Comparison of ENCODE assay signal across 20 cellular contexts in genomic region chr12:22246438-22246837, GRCh38.
"Had no signal": no experiment of that assay in that cellular context is flagged by ENCODE, and none has a peak within 500 bp of the region (broad histone marks: within the 10 kb centered on the region; RNA-seq: fewer than 3 reads in every experiment).

No MANE protein-coding gene starts in this region.

- DNase-seq: dermis blood vessel endothelial cell; effector memory CD8-positive, alpha-beta T cell; midbrain; naive thymus-derived CD8-positive, alpha-beta T cell; nucleus accumbens; psoas muscle; right cardiac atrium; sigmoid colon; stimulated activated CD4-positive, alpha-beta T cell treated with anti-CD3 and anti-CD28 coated beads, Interleukin-2, amount 100 ng/mL, for 24 hours; stimulated activated CD4-positive, alpha-beta T cell treated with anti-CD3 and anti-CD28 coated beads, Interleukin-4, amount 100 ng/mL, for 24 hours; stimulated activated naive CD8-positive, alpha-beta T cell treated with anti-CD3 and anti-CD28 coated beads, Interleukin-15, Interleukin-2, amounts not matched to agents 100 U/mL and 50 U/mL, for 24 hours; substantia nigra; testis; upper lobe of right lung; uterus had no signal

- H3K36me3 Mint-ChIP-seq: memory B cell; stimulated activated effector memory CD8-positive, alpha-beta T cell treated with anti-CD3 and anti-CD28 coated beads, Interleukin-12 subunit alpha, Interleukin-12 subunit beta, amount 100 ng/mL, for 72 hours had no signal

- H3K9me3 ChIP-seq: psoas muscle, sigmoid colon, testis, tibial nerve, upper lobe of right lung, uterus had no signal

- H3K27ac Mint-ChIP-seq: effector memory CD8-positive, alpha-beta T cell; memory B cell; naive thymus-derived CD8-positive, alpha-beta T cell; stimulated activated effector memory CD8-positive, alpha-beta T cell treated with anti-CD3 and anti-CD28 coated beads, Interleukin-12 subunit alpha, Interleukin-12 subunit beta, amount 100 ng/mL, for 72 hours had no signal

- H3K9me3 Mint-ChIP-seq: effector memory CD8-positive, alpha-beta T cell; memory B cell; naive thymus-derived CD8-positive, alpha-beta T cell; stimulated activated effector memory CD8-positive, alpha-beta T cell treated with anti-CD3 and anti-CD28 coated beads, Interleukin-12 subunit alpha, Interleukin-12 subunit beta, amount 100 ng/mL, for 72 hours had no signal

- H3K27me3 Mint-ChIP-seq: effector memory CD8-positive, alpha-beta T cell had no signal

- H3K4me1 Mint-ChIP-seq: memory B cell; stimulated activated effector memory CD8-positive, alpha-beta T cell treated with anti-CD3 and anti-CD28 coated beads, Interleukin-12 subunit alpha, Interleukin-12 subunit beta, amount 100 ng/mL, for 72 hours had no signal

- H3K36me3 ChIP-seq: sigmoid colon, tibial nerve, upper lobe of right lung, uterus had no signal

- H3K27me3 ChIP-seq: sigmoid colon, testis, tibial nerve, upper lobe of right lung, uterus had no signal

- ATAC-seq: effector memory CD8-positive, alpha-beta T cell; naive thymus-derived CD8-positive, alpha-beta T cell; psoas muscle; right cardiac atrium; stimulated activated effector memory CD8-positive, alpha-beta T cell treated with anti-CD3 and anti-CD28 coated beads, Interleukin-12 subunit alpha, Interleukin-12 subunit beta, amount 100 ng/mL, for 72 hours; stimulated activated naive CD8-positive, alpha-beta T cell treated with anti-CD3 and anti-CD28 coated beads, Interleukin-15, Interleukin-2, amounts not matched to agents 100 U/mL and 50 U/mL, for 24 hours; upper lobe of right lung had no signal

- H3K4me1 ChIP-seq: psoas muscle, sigmoid colon, testis, tibial nerve, upper lobe of right lung, uterus had no signal

- H3K27ac ChIP-seq: coronary artery, psoas muscle, sigmoid colon, testis, tibial nerve, upper lobe of right lung, uterus had no signal

- H3K4me3 ChIP-seq: coronary artery, lung, psoas muscle, sigmoid colon, testis, tibial nerve, upper lobe of right lung, uterus had no signal

- H3K4me3 Mint-ChIP-seq: effector memory CD8-positive, alpha-beta T cell; memory B cell; naive thymus-derived CD8-positive, alpha-beta T cell; stimulated activated effector memory CD8-positive, alpha-beta T cell treated with anti-CD3 and anti-CD28 coated beads, Interleukin-12 subunit alpha, Interleukin-12 subunit beta, amount 100 ng/mL, for 72 hours had no signal
